In genomic region chr2:197236159-197236558, GRCh38 we compare ENCODE assay signal across 20 cellular contexts.
DNase-seq lines count a peak whose midpoint lies in the region; ATAC-seq and TF ChIP-seq lines count a peak whose summit lies in the region.
"Had no signal": no experiment of that assay in that cellular context is flagged by ENCODE, and none has a peak within 500 bp of the region (broad histone marks: within the 10 kb centered on the region; RNA-seq: fewer than 3 reads in every experiment).

No MANE protein-coding gene starts in this region.

- H3K27me3 ChIP-seq in psoas muscle (ENCODE audit: insufficient read depth in 3 of 3, low read length in 2 of 3) = no peaks in the 10 kb centered on the region
- H3K27me3 ChIP-seq: BLaER1, ovary, upper lobe of right lung had no signal

- WGBS in psoas muscle, 3 donors = 91 to 96% (median 93%) methylated on average over 2 of the region's 2 CpGs

- no peaks in the 10 kb centered on the region for H3K4me1 ChIP-seq in psoas muscle

- no peaks in the 10 kb centered on the region for H3K36me3 ChIP-seq in psoas muscle (ENCODE audit: insufficient read depth in 1 of 2, low read depth in 1 of 2)
- H3K36me3 ChIP-seq: BLaER1, ovary, upper lobe of right lung had no signal

- H3K27me3 Mint-ChIP-seq in activated CD4-positive, alpha-beta T cell treated with anti-CD3 and anti-CD28 coated beads, Interleukin-2, amount 10 ng/mL, durations not matched to agents 24 days and 14 days = no peaks in the 10 kb centered on the region
- no peaks in the 10 kb centered on the region for H3K27me3 Mint-ChIP-seq in IgD-negative memory B cell
- no peaks in the 10 kb centered on the region for H3K27me3 Mint-ChIP-seq in activated naive CD8-positive, alpha-beta T cell treated with anti-CD3 and anti-CD28 coated beads, Interleukin-2, amount 50 U/mL, for 24 hours
- no peaks in the 10 kb centered on the region for H3K27me3 Mint-ChIP-seq in neural crest cell (ENCODE audit: low read depth)

- intact Hi-C loops in activated CD4-positive, alpha-beta T cell treated with anti-CD3 and anti-CD28 coated beads, Interleukin-2, amount 10 ng/mL, durations not matched to agents 24 days and 14 days (cut with micrococcal nuclease) = loop anchor here (1.0 kb wide), 1 partner anchor 20 kb away; no protein-coding TSS in a partner anchor
- intact Hi-C loops in psoas muscle (cut with DNase I) (no loop called here), Right ventricle myocardium inferior (cut with DNase I) (no loop called here)

- peak; percentile 68 for DNase-seq in activated CD4-positive, alpha-beta T cell treated with anti-CD3 and anti-CD28 coated beads, Interleukin-2, amount 10 ng/mL, durations not matched to agents 24 days and 14 days
- DNase-seq in activated CD4-positive, alpha-beta T cell treated with anti-CD3 and anti-CD28 coated beads, Interleukin-2, amount 50 U/mL, for 4 hours = no peak
- DNase-seq in activated naive CD8-positive, alpha-beta T cell treated with anti-CD3 and anti-CD28 coated beads, Interleukin-2, amount 50 U/mL, for 24 hours = no peak
- DNase-seq in neural crest cell (ENCODE audit: low read depth, low spot score) (no peak), psoas muscle (no peak), Right ventricle myocardium inferior (ENCODE audit: missing footprints) (no peak)
- DNase-seq: activated CD8-positive, alpha-beta memory T cell treated with anti-CD3 and anti-CD28 coated beads for 24 hours; foreskin fibroblast; H7; Kasumi-1; NCI-H1092 treated with DMSO at 0.1 percent for 48 hours; NCI-H2081 treated with DMSO at 0.1 percent for 48 hours; NCI-H524 treated with DMSO at 0.1 percent for 48 hours; ovary; upper lobe of right lung had no signal

- peak overlapping the region; percentile 68 for H3K4me3 Mint-ChIP-seq in activated CD4-positive, alpha-beta T cell treated with anti-CD3 and anti-CD28 coated beads, Interleukin-2, amount 10 ng/mL, durations not matched to agents 24 days and 14 days
- H3K4me3 Mint-ChIP-seq in IgD-negative memory B cell (peak overlapping the region in 2 of 4 donors; percentile 21 to 41), neural crest cell (peak overlapping the region; percentile 62)
- H3K4me3 Mint-ChIP-seq in activated naive CD8-positive, alpha-beta T cell treated with anti-CD3 and anti-CD28 coated beads, Interleukin-2, amount 50 U/mL, for 24 hours = peak overlapping the region; percentile 61

- peak; percentile 16 for ATAC-seq in activated naive CD8-positive, alpha-beta T cell treated with anti-CD3 and anti-CD28 coated beads, Interleukin-2, amount 50 U/mL, for 24 hours
- ATAC-seq in psoas muscle (no peak), Right ventricle myocardium inferior (no peak), HG02763 (IDR thresholded peaks at IDR 0.05; ENCODE audit: unreplicated experiment) (no peak)
- ATAC-seq: sciatic nerve, upper lobe of right lung had no signal

- no peaks in the 10 kb centered on the region for H3K9me3 ChIP-seq in psoas muscle
- H3K9me3 ChIP-seq: BLaER1, ovary, upper lobe of right lung had no signal

- no peaks in the 10 kb centered on the region for H3K9me3 Mint-ChIP-seq in activated CD4-positive, alpha-beta T cell treated with anti-CD3 and anti-CD28 coated beads, Interleukin-2, amount 10 ng/mL, durations not matched to agents 24 days and 14 days
- no peaks in the 10 kb centered on the region for H3K9me3 Mint-ChIP-seq in IgD-negative memory B cell
- no peaks in the 10 kb centered on the region for H3K9me3 Mint-ChIP-seq in activated naive CD8-positive, alpha-beta T cell treated with anti-CD3 and anti-CD28 coated beads, Interleukin-2, amount 50 U/mL, for 24 hours
- no peaks in the 10 kb centered on the region for H3K9me3 Mint-ChIP-seq in neural crest cell

- peaks cover 70% of the 10 kb centered on the region for H3K4me1 Mint-ChIP-seq in activated CD4-positive, alpha-beta T cell treated with anti-CD3 and anti-CD28 coated beads, Interleukin-2, amount 10 ng/mL, durations not matched to agents 24 days and 14 days
- H3K4me1 Mint-ChIP-seq in IgD-negative memory B cell (peaks cover 80 to 82% (median 81%) of the 10 kb centered on the region in 3 donors), neural crest cell (peaks cover 58% of the 10 kb centered on the region)
- H3K4me1 Mint-ChIP-seq in activated naive CD8-positive, alpha-beta T cell treated with anti-CD3 and anti-CD28 coated beads, Interleukin-2, amount 50 U/mL, for 24 hours = peaks cover 94% of the 10 kb centered on the region

- peaks cover 19% of the 10 kb centered on the region for H3K36me3 Mint-ChIP-seq in activated CD4-positive, alpha-beta T cell treated with anti-CD3 and anti-CD28 coated beads, Interleukin-2, amount 10 ng/mL, durations not matched to agents 24 days and 14 days (ENCODE audit: low read depth)
- H3K36me3 Mint-ChIP-seq in IgD-negative memory B cell (peaks cover 12% of the 10 kb centered on the region), neural crest cell (ENCODE audit: low read depth) (no peaks in the 10 kb centered on the region)
- peaks cover 15% of the 10 kb centered on the region for H3K36me3 Mint-ChIP-seq in activated naive CD8-positive, alpha-beta T cell treated with anti-CD3 and anti-CD28 coated beads, Interleukin-2, amount 50 U/mL, for 24 hours (ENCODE audit: low read depth)

- no peak overlapping the region for H3K27ac ChIP-seq in psoas muscle
- H3K27ac ChIP-seq: BLaER1, coronary artery, ovary, upper lobe of right lung had no signal

- peak overlapping the region; percentile 76 for H3K27ac Mint-ChIP-seq in activated CD4-positive, alpha-beta T cell treated with anti-CD3 and anti-CD28 coated beads, Interleukin-2, amount 10 ng/mL, durations not matched to agents 24 days and 14 days
- H3K27ac Mint-ChIP-seq in IgD-negative memory B cell (peak overlapping the region; percentile 57 to 80 (median 78)), neural crest cell (ENCODE audit: unreplicated experiment) (peak overlapping the region; percentile 35)
- H3K27ac Mint-ChIP-seq in activated naive CD8-positive, alpha-beta T cell treated with anti-CD3 and anti-CD28 coated beads, Interleukin-2, amount 50 U/mL, for 24 hours = peak overlapping the region; percentile 84

- TF ChIP-seq CTCF in neural crest cell (conservative IDR thresholded peaks at IDR 0.05) (no peak), psoas muscle (IDR thresholded peaks at IDR 0.05) (no peak)

- H3K4me3 ChIP-seq in psoas muscle = no peak overlapping the region
- H3K4me3 ChIP-seq: BLaER1, coronary artery, ovary, upper lobe of right lung had no signal
